In the genomic region with DNA sequence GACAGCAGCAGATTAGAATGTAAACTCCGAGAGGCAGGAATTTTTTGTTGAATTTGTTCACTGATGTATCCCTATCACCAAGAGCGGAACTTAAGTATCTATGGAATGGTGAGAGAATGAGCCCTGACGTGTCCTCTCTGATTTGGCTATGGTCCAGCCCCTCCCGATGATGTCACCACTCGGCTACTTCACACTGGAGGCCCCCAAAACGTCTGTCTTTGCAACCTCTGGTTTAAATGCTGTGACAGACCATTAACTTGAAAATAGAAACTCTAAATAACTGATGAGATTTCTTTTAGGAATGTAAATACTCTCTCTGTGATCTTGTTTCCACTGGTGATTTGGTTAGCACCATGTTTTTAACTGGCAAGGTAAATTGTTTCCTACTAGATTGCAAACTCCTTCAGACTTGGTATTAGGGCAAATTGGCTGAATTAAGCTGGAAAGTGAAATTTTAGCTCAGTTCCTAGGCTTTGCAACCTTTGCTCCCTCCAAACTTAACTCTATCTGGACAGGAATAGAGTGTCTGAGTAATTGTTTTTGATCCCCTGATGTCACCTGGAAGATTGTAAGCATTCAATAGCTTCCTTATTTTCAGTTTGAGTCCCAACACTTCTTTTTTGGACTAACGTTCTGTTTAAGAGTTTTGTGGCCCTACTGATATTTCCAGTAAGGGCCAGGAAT, we compare ENCODE assay signal across 12 cellular contexts. TPM values are rescaled to one million over a fixed set of nuclear protein-coding genes. Genes with fewer than 3 reads are reported as not detected.
A peak's percentile ranks its signal among the peaks of the same experiment; 100 is the strongest.
DNase-seq lines count a peak whose midpoint lies in the region; ATAC-seq and TF ChIP-seq lines count a peak whose summit lies in the region.
"Had no signal": no experiment of that assay in that cellular context is flagged by ENCODE, and none has a peak within 500 bp of the region (broad histone marks: within the 10 kb centered on the region; RNA-seq: fewer than 3 reads in every experiment).

No MANE protein-coding gene starts in this region.

- H3K27me3 Mint-ChIP-seq in chondrocyte (ENCODE audit: low read depth), result no peaks in the 10 kb centered on the region
- no peaks in the 10 kb centered on the region for H3K27me3 Mint-ChIP-seq in type B pancreatic cell

- H3K36me3 Mint-ChIP-seq in chondrocyte (ENCODE audit: low read depth), result no peaks in the 10 kb centered on the region
- no peaks in the 10 kb centered on the region for H3K36me3 Mint-ChIP-seq in type B pancreatic cell

- ATAC-seq in HG03095 (IDR thresholded peaks at IDR 0.05; ENCODE audit: unreplicated experiment), result no peak

- H3K9me3 Mint-ChIP-seq in chondrocyte (ENCODE audit: low read depth), result no peaks in the 10 kb centered on the region
- H3K9me3 Mint-ChIP-seq in type B pancreatic cell, result no peaks in the 10 kb centered on the region

- H3K4me3 Mint-ChIP-seq in chondrocyte (ENCODE audit: unreplicated experiment) (peak overlapping the region; percentile 60), type B pancreatic cell (no peak overlapping the region)

- TF ChIP-seq RAD21 in Ishikawa (IDR thresholded peaks at IDR 0.05; ENCODE audit: low read depth), result no peak

- TF ChIP-seq EP300 in Ishikawa (IDR thresholded peaks at IDR 0.05; ENCODE audit: borderline replicate concordance), result no peak

- H3K4me1 Mint-ChIP-seq in chondrocyte (ENCODE audit: low read depth) (peaks cover 72% of the 10 kb centered on the region), type B pancreatic cell (ENCODE audit: unreplicated experiment) (peaks cover 22% of the 10 kb centered on the region)

- DNase-seq in chondrocyte (ENCODE audit: low spot score) (no peak), left kidney (ENCODE audit: low read depth, low spot score) (peak; percentile 58), type B pancreatic cell (ENCODE audit: extremely low spot score, unreplicated experiment) (no peak), globus pallidus (ENCODE audit: low spot score) (no peak)
- DNase-seq in activated CD4-positive, alpha-beta T cell treated with anti-CD3 and anti-CD28 coated beads for 1 hour, result no peak
- DNase-seq in activated effector memory CD4-positive, alpha-beta T cell treated with anti-CD3 and anti-CD28 coated beads, Interleukin-2, amount 50 U/mL, for 16 hours, result no peak
- DNase-seq: activated CD4-positive, alpha-beta T cell treated with anti-CD3 and anti-CD28 coated beads, Interleukin-2, amount 50 U/mL, for 48 hours; cortex of kidney; NCI-H510A treated with DMSO at 0.1 percent for 48 hours; posterior cingulate gyrus had no signal

- TF ChIP-seq CTCF in chondrocyte (IDR thresholded peaks at IDR 0.05), result no peak
- TF ChIP-seq CTCF in type B pancreatic cell (conservative IDR thresholded peaks at IDR 0.05), result no peak

- H3K27ac Mint-ChIP-seq in chondrocyte (ENCODE audit: unreplicated experiment), result peak overlapping the region; percentile 98
- peak overlapping the region; percentile 82 for H3K27ac Mint-ChIP-seq in type B pancreatic cell

TF ChIP-seq in Ishikawa, 13 proteins besides CTCF, POLR2A, EP300 and RAD21:
- TF ChIP-seq TEAD4 (IDR thresholded peaks at IDR 0.05) (peak; percentile 49; the same call in 1 of the 2 replicates), TCF12 (IDR thresholded peaks at IDR 0.05; ENCODE audit: low read depth) (0 out of 2 replicates have a peak, but pooled peaks have one; percentile 17), TAF1 (IDR thresholded peaks at IDR 0.05; ENCODE audit: low read depth) (no peak), NFIC (IDR thresholded peaks at IDR 0.05) (peak; percentile 82), CREB1 (IDR thresholded peaks at IDR 0.05; ENCODE audit: low read depth) (peak; percentile 64), FOXM1 (IDR thresholded peaks at IDR 0.05; ENCODE audit: borderline replicate concordance, low read depth) (no peak)
- TF ChIP-seq, protein P1, sequence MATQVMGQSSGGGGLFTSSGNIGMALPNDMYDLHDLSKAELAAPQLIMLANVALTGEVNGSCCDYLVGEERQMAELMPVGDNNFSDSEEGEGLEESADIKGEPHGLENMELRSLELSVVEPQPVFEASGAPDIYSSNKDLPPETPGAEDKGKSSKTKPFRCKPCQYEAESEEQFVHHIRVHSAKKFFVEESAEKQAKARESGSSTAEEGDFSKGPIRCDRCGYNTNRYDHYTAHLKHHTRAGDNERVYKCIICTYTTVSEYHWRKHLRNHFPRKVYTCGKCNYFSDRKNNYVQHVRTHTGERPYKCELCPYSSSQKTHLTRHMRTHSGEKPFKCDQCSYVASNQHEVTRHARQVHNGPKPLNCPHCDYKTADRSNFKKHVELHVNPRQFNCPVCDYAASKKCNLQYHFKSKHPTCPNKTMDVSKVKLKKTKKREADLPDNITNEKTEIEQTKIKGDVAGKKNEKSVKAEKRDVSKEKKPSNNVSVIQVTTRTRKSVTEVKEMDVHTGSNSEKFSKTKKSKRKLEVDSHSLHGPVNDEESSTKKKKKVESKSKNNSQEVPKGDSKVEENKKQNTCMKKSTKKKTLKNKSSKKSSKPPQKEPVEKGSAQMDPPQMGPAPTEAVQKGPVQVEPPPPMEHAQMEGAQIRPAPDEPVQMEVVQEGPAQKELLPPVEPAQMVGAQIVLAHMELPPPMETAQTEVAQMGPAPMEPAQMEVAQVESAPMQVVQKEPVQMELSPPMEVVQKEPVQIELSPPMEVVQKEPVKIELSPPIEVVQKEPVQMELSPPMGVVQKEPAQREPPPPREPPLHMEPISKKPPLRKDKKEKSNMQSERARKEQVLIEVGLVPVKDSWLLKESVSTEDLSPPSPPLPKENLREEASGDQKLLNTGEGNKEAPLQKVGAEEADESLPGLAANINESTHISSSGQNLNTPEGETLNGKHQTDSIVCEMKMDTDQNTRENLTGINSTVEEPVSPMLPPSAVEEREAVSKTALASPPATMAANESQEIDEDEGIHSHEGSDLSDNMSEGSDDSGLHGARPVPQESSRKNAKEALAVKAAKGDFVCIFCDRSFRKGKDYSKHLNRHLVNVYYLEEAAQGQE (IDR thresholded peaks at IDR 0.05; ENCODE audit: low read depth), result no peak
- TF ChIP-seq, protein P2, sequence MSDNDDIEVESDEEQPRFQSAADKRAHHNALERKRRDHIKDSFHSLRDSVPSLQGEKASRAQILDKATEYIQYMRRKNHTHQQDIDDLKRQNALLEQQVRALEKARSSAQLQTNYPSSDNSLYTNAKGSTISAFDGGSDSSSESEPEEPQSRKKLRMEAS (IDR thresholded peaks at IDR 0.05), result no peak

RNA-seq across cellular contexts. Expression of a gene that starts 19.1 kb away (rescaled TPM):
- total RNA-seq in chondrocyte (2.6 to 5.2 TPM (median 2.8 TPM) in 3 replicates), type B pancreatic cell (ENCODE audit: low replicate concordance) (3.7 and 7.8 TPM in 2 replicates)
